ENCODE assay signal across 13 cellular contexts in the genomic region with DNA sequence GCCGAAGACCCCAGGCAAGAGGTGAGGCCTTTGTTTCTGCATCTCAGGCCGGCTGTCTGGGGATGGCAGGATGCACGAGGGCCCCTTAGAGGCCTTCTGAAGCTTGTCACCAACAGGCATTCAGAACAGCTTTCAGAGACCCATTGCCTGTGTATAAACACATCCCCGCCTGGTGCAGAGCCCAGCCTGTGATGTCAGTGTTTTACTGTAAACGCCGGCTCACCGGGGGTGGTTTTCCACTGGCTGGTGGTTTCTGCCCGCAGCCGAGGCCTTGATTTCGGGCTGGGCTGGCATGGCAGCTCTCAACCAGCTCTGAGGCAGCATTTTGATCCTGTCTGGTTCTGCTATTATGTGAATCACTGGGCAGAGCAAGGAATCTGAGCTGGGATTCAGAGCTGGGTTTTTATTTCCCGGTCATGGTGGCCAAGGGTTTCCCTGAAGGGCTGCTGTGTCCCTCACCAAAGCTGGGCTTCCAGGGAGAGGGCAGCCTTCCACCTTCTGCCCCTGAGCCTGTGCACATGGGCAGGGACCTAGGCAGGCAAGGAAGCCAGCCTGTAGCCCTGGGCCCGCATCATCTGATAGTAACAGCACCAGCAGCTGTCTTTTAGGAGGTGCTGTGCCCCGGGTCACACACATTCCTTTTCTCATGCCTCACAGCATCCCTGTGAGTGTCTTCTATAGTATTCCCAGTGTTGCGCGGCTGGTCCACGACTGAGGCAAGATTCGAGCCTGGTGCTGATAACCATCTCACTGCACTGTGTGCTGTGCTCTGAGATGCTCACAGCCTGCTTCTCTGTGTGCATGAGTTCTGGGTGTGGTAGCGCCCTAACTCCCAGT.
DNase-seq lines count a peak whose midpoint lies in the region; ATAC-seq, FAIRE-seq and TF ChIP-seq lines count a peak whose summit lies in the region.
"Had no signal": no experiment of that assay in that cellular context is flagged by ENCODE, and none has a peak within 500 bp of the region (broad histone marks: within the 10 kb centered on the region; RNA-seq: fewer than 3 reads in every experiment).

No MANE protein-coding gene starts in this region.

- TF ChIP-seq RAD21 in H1 (IDR thresholded peaks at IDR 0.05 in 1 of 2, conservative IDR thresholded peaks at IDR 0.05 in 1 of 2; ENCODE audit: low read depth in 2 of 2, low read length in 2 of 2) = no peak

- H3K27me3 ChIP-seq in right atrium auricular region (no peaks in the 10 kb centered on the region), H1 (replicated peaks in 1 of 4; ENCODE audit: control insufficient read depth in 3 of 4, extremely low read depth in 1 of 4, insufficient read depth in 3 of 4, low read length in 3 of 4) (no peaks in the 10 kb centered on the region), hepatocyte (no peaks in the 10 kb centered on the region), gastrocnemius medialis (no peaks in the 10 kb centered on the region)

- H3K4me1 Mint-ChIP-seq in nephron = peaks cover 39% of the 10 kb centered on the region

- H3K4me3 ChIP-seq in right atrium auricular region (no peak overlapping the region), H1 (ENCODE audit: extremely low read depth in 1 of 4, insufficient read depth in 2 of 4, low read depth in 3 of 4, low read length in 4 of 4) (no peak overlapping the region), hepatocyte (no peak overlapping the region), gastrocnemius medialis (no peak overlapping the region)

- no peaks in the 10 kb centered on the region for H3K9me3 ChIP-seq in right atrium auricular region
- H3K9me3 ChIP-seq in H1 (ENCODE audit: insufficient read depth in 2 of 2, low read depth in 1 of 2, low read length in 1 of 2) = no peaks in the 10 kb centered on the region
- no peaks in the 10 kb centered on the region for H3K9me3 ChIP-seq in hepatocyte (ENCODE audit: low read depth)
- H3K9me3 ChIP-seq in gastrocnemius medialis = no peaks in the 10 kb centered on the region

- H3K14ac ChIP-seq in H1 (ENCODE audit: insufficient read length) = no peak overlapping the region

- TF ChIP-seq EP300 in H1 (IDR thresholded peaks at IDR 0.05; ENCODE audit: borderline replicate concordance in 1 of 2, low read depth in 2 of 2, low read length in 2 of 2) = no peak

- H4K5ac ChIP-seq in H1 (ENCODE audit: insufficient read length, low read depth, low read length) = no peak overlapping the region

- intact Hi-C loops in left cardiac atrium (cut with DNase I) (loop anchor here in 1 of 2 donors (10.0 kb wide), 1 partner anchor 69 kb away; no protein-coding TSS in a partner anchor), gastrocnemius medialis (cut with DNase I; ENCODE audit: low total_unique reads) (loop anchor here (10.0 kb wide), 2 partner anchors 69 to 289 kb away; no protein-coding TSS in a partner anchor)

- H3K4me3 Mint-ChIP-seq in nephron = no peak overlapping the region

- peak overlapping the region; percentile 84 to 97 (median 91) for H3K27ac Mint-ChIP-seq in nephron

- no peak overlapping the region for H3K23ac ChIP-seq in H1 (ENCODE audit: insufficient read length)

- H2BK5ac ChIP-seq in H1 (ENCODE audit: low read depth, low read length) = no peak overlapping the region

- no peak overlapping the region for H4K91ac ChIP-seq in H1 (replicated peaks; ENCODE audit: insufficient read length, low read length)

- H4K8ac ChIP-seq in H1 (ENCODE audit: extremely low read depth, insufficient read depth, low read length) = peak overlapping the region; percentile 22; the same call in 1 of the 2 replicates

- H3K79me2 ChIP-seq in H1 (ENCODE audit: control insufficient read depth in 1 of 2, insufficient read depth in 2 of 2, low read length in 2 of 2) = no peaks in the 10 kb centered on the region
- H3K79me2 ChIP-seq in hepatocyte = no peaks in the 10 kb centered on the region

- no peaks in the 10 kb centered on the region for H3K23me2 ChIP-seq in H1 (ENCODE audit: low read depth, low read length)

- POLR2A ChIA-PET in H1 (lab: Charles Lee; ENCODE audit: partially characterized antibody) = interaction anchor here (0.5 to 0.8 kb wide), 2 partner anchors 36 to 53 kb away, joined by 3 read pairs; no protein-coding TSS in a partner anchor

- no peak overlapping the region for H2BK20ac ChIP-seq in H1 (ENCODE audit: low read length)

- H3K36me3 ChIP-seq in right atrium auricular region (peaks cover 35% of the 10 kb centered on the region), H1 (ENCODE audit: control insufficient read depth in 2 of 4, insufficient read depth in 4 of 4, low read length in 3 of 4) (peaks cover 6 to 23% (median 13%) of the 10 kb centered on the region in 4 experiments; a peak in 7 of 8 replicates), hepatocyte (replicated peaks; ENCODE audit: insufficient read depth, low read depth) (no peaks in the 10 kb centered on the region), gastrocnemius medialis (no peaks in the 10 kb centered on the region)

- no peak overlapping the region for H3K18ac ChIP-seq in H1 (ENCODE audit: extremely low read depth, low read length)

- peak; percentile 19 for DNase-seq in left cardiac atrium
- no peak for DNase-seq in right atrium auricular region (ENCODE audit: low spot score)
- no peak for DNase-seq in H1 (ENCODE audit: low read depth in 1 of 2, low spot score in 2 of 2)
- DNase-seq in HCEC 1CT = no peak
- no peak for DNase-seq in hepatocyte (ENCODE audit: low spot score)
- no peak for DNase-seq in gastrocnemius medialis
- DNase-seq in NCI-H345 (lab: John Stamatoyannopoulos, UW) = no peak
- DNase-seq: AML-193, hippocampal formation, Karpas-422, midbrain had no signal

- H2AK5ac ChIP-seq in H1 (ENCODE audit: low read depth, low read length) = no peak overlapping the region

- no peak overlapping the region for H3K4ac ChIP-seq in H1 (replicated peaks; ENCODE audit: insufficient read length, low read depth, low read length)

- no peak overlapping the region for H2BK15ac ChIP-seq in H1 (ENCODE audit: low read length)

- H4K20me1 ChIP-seq in H1 (replicated peaks in 1 of 2; ENCODE audit: control insufficient read depth in 1 of 2, insufficient read depth in 2 of 2, low read length in 2 of 2) (peaks cover 1 to 2% of the 10 kb centered on the region in 2 experiments), hepatocyte (ENCODE audit: insufficient read depth, poor library complexity, severe bottlenecking) (no peaks in the 10 kb centered on the region)

- no peak overlapping the region for H3K9ac ChIP-seq in H1 (replicated peaks in 1 of 4; ENCODE audit: extremely low read depth in 1 of 4, low read depth in 3 of 4, low read length in 3 of 4)

- FAIRE-seq in H1 (lab: Jason Lieb, UNC) = no peak
- FAIRE-seq: colon had no signal

- no peak overlapping the region for H2BK12ac ChIP-seq in H1 (ENCODE audit: low read depth, low read length)

- no peaks in the 10 kb centered on the region for H3K9me3 Mint-ChIP-seq in nephron

- 93% methylated on average over 18 of the region's 18 CpGs; no CpG with 5 or more reads in 1 of the 2 experiments for WGBS in H1 (ENCODE audit: extremely low coverage in 1 of 2, insufficient coverage in 1 of 2, insufficient read length in 1 of 2, insufficient replicate concordance in 2 of 2, low coverage in 1 of 2, low lambda C conversion rate in 2 of 2, missing lambda C conversion rate in 1 of 2), 2 experiments
- 86% methylated on average over 18 of the region's 18 CpGs for WGBS in hepatocyte (ENCODE audit: low lambda C conversion rate, missing lambda C conversion rate)

- no peaks in the 10 kb centered on the region for H3K79me1 ChIP-seq in H1 (ENCODE audit: low read depth, low read length)

- peaks cover 0 to 42% of the 10 kb centered on the region in 2 donors for H3K4me1 ChIP-seq in right atrium auricular region
- H3K4me1 ChIP-seq in H1 (replicated peaks in 1 of 4; ENCODE audit: control insufficient read depth in 3 of 4, insufficient read depth in 4 of 4, low read length in 3 of 4) = no peaks in the 10 kb centered on the region
- peaks cover 3% of the 10 kb centered on the region for H3K4me1 ChIP-seq in hepatocyte (ENCODE audit: insufficient read depth)
- H3K4me1 ChIP-seq in gastrocnemius medialis = peaks cover 0 to 8% of the 10 kb centered on the region in 2 donors

- H3K27ac ChIP-seq in right atrium auricular region (no peak overlapping the region), H1 (ENCODE audit: low read depth, low read length) (no peak overlapping the region; the same call in 1 of the 2 replicates), hepatocyte (no peak overlapping the region), gastrocnemius medialis (peak overlapping the region in 1 of 4 donors; percentile 31)

- ATAC-seq in left cardiac atrium = no peak
- ATAC-seq in gastrocnemius medialis = no peak

- H3K4me2 ChIP-seq in H1 (ENCODE audit: insufficient read depth in 1 of 2, low read depth in 2 of 2, low read length in 2 of 2) (no peak overlapping the region), hepatocyte (no peak overlapping the region)

- in situ Hi-C loops in gastrocnemius medialis (cut with MboI; ENCODE audit: low sequenced_read_pairs in 4 of 4) = no loop called here

- H2AFZ ChIP-seq in H1 (ENCODE audit: low read length) (no peak overlapping the region), hepatocyte (no peak overlapping the region)

- H2BK120ac ChIP-seq in H1 (replicated peaks; ENCODE audit: low read depth, low read length) = no peak overlapping the region

- no peaks in the 10 kb centered on the region for H3K9me2 ChIP-seq in hepatocyte (replicated peaks; ENCODE audit: insufficient read depth)

- CTCF ChIA-PET in H1 (lab: Charles Lee; ENCODE audit: partially characterized antibody) = interaction anchor here (0.6 to 9.8 kb wide), 15 partner anchors 8 to 1753 kb away, joined by 3 to 134 read pairs (median 4); no protein-coding TSS in a partner anchor

- peaks cover 38% of the 10 kb centered on the region for H3K36me3 Mint-ChIP-seq in nephron (ENCODE audit: low read depth)

- H3K27me3 Mint-ChIP-seq in nephron (ENCODE audit: low read depth) = no peaks in the 10 kb centered on the region

- TF ChIP-seq CTCF in right atrium auricular region (IDR thresholded peaks at IDR 0.05) (no peak), H1 (IDR thresholded peaks at IDR 0.05; ENCODE audit: control extremely low read depth in 1 of 3, insufficient read depth in 1 of 3, low read depth in 1 of 3, low read length in 3 of 3) (no peak), nephron (IDR thresholded peaks at IDR 0.05; ENCODE audit: unreplicated experiment in 3 of 3) (no peak), hepatocyte (IDR thresholded peaks at IDR 0.05; ENCODE audit: poor library complexity) (no peak), gastrocnemius medialis (IDR thresholded peaks at IDR 0.05 in 4 of 5, conservative IDR thresholded peaks at IDR 0.05 in 1 of 5) (no peak)

- no peak overlapping the region for H3K56ac ChIP-seq in H1 (replicated peaks; ENCODE audit: insufficient read length, low read depth, low read length)

- TF ChIP-seq POLR2A in H1 (IDR thresholded peaks at IDR 0.05; ENCODE audit: control extremely low read depth in 1 of 2, low read depth in 2 of 2, low read length in 2 of 2) (no peak), gastrocnemius medialis (IDR thresholded peaks at IDR 0.05) (no peak)

TF ChIP-seq in H1, 55 proteins besides CTCF, POLR2A, EP300 and RAD21 (continues in another document):
- no peak for TF ChIP-seq POU5F1 (IDR thresholded peaks at IDR 0.05; ENCODE audit: low read depth, low read length)
- TF ChIP-seq NANOG (IDR thresholded peaks at IDR 0.05; ENCODE audit: insufficient read depth, low read depth, low read length, poor library complexity, severe bottlenecking) = no peak
